23 cellular contexts compared by ENCODE assay signal in genomic region chr3:2862366-2862765, GRCh38.
"Had no signal": no experiment of that assay in that cellular context is flagged by ENCODE, and none has a peak within 500 bp of the region (broad histone marks: within the 10 kb centered on the region; RNA-seq: fewer than 3 reads in every experiment).

No MANE protein-coding gene starts in this region.

- H3K4me1 ChIP-seq: colonic mucosa, gastrocnemius medialis, lower lobe of right lung, sigmoid colon, stomach, thyroid gland, vagina had no signal

- DNase-seq: colonic mucosa; effector CD8-positive, alpha-beta T cell; endodermal cell; foreskin fibroblast; gastrocnemius medialis; heart left ventricle; hypothalamus; immature natural killer cell; lower lobe of right lung; naive thymus-derived CD8-positive, alpha-beta T cell; nephron progenitor cell; nucleus accumbens; ovary; sigmoid colon; stimulated activated CD4-positive, alpha-beta T cell treated with anti-CD3 and anti-CD28 coated beads, Interleukin-2, amount 100 ng/mL, for 24 hours; stimulated activated CD4-positive, alpha-beta T cell treated with anti-CD3 and anti-CD28 coated beads, Interleukin-4, amount 100 ng/mL, for 24 hours; stimulated activated naive CD4-positive, alpha-beta T cell treated with Interleukin-2 at 50 U/mL for 16 hours; stomach; thyroid gland; trophoblast cell had no signal

- H3K27ac ChIP-seq: colonic mucosa, epithelial cell of prostate, gastrocnemius medialis, heart left ventricle, lower lobe of right lung, ovary, sigmoid colon, stomach, thyroid gland, vagina had no signal

- ATAC-seq: esophagus mucosa; gastrocnemius medialis; heart left ventricle; naive thymus-derived CD8-positive, alpha-beta T cell had no signal

- H3K27me3 ChIP-seq: colonic mucosa, gastrocnemius medialis, heart left ventricle, ovary, sigmoid colon, stomach, thyroid gland, vagina had no signal

- H3K4me3 ChIP-seq: colonic mucosa, gastrocnemius medialis, heart left ventricle, lower lobe of right lung, ovary, sigmoid colon, stomach, thyroid gland, vagina had no signal

- H3K36me3 ChIP-seq: colonic mucosa, gastrocnemius medialis, heart left ventricle, lower lobe of right lung, ovary, sigmoid colon, stomach, thyroid gland, vagina had no signal

- H3K9me3 ChIP-seq: colonic mucosa, gastrocnemius medialis, heart left ventricle, lower lobe of right lung, ovary, sigmoid colon, stomach, thyroid gland, vagina had no signal
